Comparison of ENCODE assay signal across 1 cellular context in the genomic region with DNA sequence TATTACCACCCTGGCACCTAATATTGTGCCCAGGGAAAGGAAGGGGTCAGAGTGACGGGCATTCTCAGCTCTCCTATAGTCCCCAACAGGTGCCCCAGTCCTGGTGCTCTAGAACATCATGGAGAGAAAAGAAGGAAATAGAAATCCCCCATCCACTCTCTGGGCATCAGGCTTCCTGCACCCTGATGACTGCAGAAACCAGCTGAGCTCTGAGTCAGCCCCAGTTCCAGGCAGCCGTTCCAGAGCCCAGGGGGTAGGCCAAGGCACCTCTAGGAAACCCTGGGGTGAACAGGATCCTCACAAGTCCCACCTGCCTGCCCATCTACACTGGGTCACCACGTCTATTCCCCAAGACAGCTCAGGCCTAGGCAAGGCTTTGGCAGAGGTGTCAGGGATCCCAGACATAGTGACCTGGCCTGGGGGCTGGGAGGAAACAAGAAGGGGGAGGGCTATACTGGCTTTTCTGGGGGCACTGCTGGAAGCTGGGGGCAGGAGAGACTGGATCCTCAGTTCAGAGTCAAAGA.
TF ChIP-seq lines count a peak whose summit lies in the region.

No MANE protein-coding gene starts in this region.

TF ChIP-seq in H1, 55 proteins besides CTCF, POLR2A, EP300 and RAD21:
- no peak for TF ChIP-seq CHD1 (IDR thresholded peaks at IDR 0.05; ENCODE audit: low read depth, low read length)
- no peak for TF ChIP-seq SIX5 (IDR thresholded peaks at IDR 0.05; ENCODE audit: low read depth, low read length)
- TF ChIP-seq TEAD4 (IDR thresholded peaks at IDR 0.05; ENCODE audit: low read depth, low read length) = no peak
TF ChIP-seq in H1: peak in this region for 0.
